Comparison of ENCODE assay signal across 8 cellular contexts in the genomic region with DNA sequence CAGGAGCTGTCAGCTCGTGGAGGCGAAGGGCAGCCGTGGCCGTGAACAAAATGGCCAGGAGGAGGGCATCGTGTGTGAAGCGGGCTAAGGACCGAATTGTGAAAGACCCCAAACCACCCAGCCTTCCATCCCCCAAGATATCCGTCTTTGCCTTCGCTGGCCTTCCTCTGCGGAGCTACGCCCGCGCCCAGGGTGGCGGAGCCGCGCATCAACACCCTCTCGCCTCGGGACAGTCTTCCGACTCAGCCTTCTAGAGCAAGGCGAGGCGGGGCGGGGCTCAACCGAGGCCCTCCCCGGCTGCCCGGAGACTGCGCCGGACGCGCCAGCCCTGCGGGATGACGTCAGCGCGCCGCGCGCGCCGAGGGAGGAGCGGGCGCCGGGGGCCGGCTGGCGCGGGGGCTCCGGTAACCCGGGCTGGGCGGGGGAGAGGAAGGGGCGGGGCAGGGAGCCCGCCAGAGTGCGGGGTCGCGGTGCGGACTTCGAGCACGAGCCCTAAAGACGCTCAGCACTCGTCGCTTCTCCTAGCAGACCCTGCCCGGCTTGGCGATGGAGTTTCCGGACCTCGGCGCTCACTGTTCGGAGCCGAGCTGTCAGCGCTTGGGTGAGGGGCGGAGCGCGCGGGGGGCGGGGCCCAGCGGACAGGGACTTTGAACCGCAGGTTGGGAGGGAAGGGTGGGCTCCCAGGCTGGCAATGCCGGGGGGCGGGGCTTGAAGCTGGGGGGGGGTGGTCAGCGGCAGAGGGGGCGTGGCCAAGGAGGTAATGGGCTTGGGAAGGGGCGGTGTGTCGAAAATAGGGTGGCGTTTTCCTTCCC. TPM values are rescaled to one million over a fixed set of nuclear protein-coding genes. Genes with fewer than 3 reads are reported as not detected.
DNase-seq lines count a peak whose midpoint lies in the region; ATAC-seq and TF ChIP-seq lines count a peak whose summit lies in the region.

A gene with protein sequence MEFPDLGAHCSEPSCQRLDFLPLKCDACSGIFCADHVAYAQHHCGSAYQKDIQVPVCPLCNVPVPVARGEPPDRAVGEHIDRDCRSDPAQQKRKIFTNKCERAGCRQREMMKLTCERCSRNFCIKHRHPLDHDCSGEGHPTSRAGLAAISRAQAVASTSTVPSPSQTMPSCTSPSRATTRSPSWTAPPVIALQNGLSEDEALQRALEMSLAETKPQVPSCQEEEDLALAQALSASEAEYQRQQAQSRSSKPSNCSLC (plus strand): TSS at position 341 of the 812 bp plus-strand sequence. CDS start 206 bp downstream, at position 547.

- ATAC-seq in GM21717 (IDR thresholded peaks at IDR 0.05; ENCODE audit: unreplicated experiment) (peak; percentile 98), PC-3 (peak; percentile 93)

- no peak for TF ChIP-seq CTCF in PC-3 (conservative IDR thresholded peaks at IDR 0.05; ENCODE audit: low read depth, low read length)

- H3K4me3 ChIP-seq in Jurkat, Clone E6-1 (ENCODE audit: low read length): peak within 1 kb of the TSS; percentile 60
- H3K4me3 ChIP-seq in PC-3 (ENCODE audit: low read length) (peak within 1 kb of the TSS; percentile 66), mucosa of rectum (ENCODE audit: low read length in 2 of 2) (peak within 1 kb of the TSS; percentile 71 to 93)

- no peaks in the 10 kb centered on the region for H3K9me2 ChIP-seq in PC-3 (replicated peaks; ENCODE audit: low read length)

- H3K36me3 ChIP-seq in PC-3 (ENCODE audit: low read depth, low read length): no peaks in the 10 kb centered on the region; the same call in 1 of the 2 replicates
- peaks cover 18 to 28% of the 10 kb centered on the region in 2 donors for H3K36me3 ChIP-seq in mucosa of rectum (ENCODE audit: control insufficient read depth in 2 of 2, insufficient read depth in 2 of 2, low read length in 2 of 2)

- H3K27me3 ChIP-seq in PC-3 (ENCODE audit: low read length): no peaks in the 10 kb centered on the region
- no peaks in the 10 kb centered on the region for H3K27me3 ChIP-seq in mucosa of rectum (ENCODE audit: control insufficient read depth in 2 of 2, insufficient read depth in 2 of 2, low read length in 2 of 2)

- peak within 1 kb of the TSS; percentile 69 for H3K27ac ChIP-seq in PC-3 (ENCODE audit: low read length)
- H3K27ac ChIP-seq in epithelial cell of prostate: peak within 1 kb of the TSS; percentile 79
- peak within 1 kb of the TSS; percentile 94 to 98 for H3K27ac ChIP-seq in mucosa of rectum (ENCODE audit: low read depth in 2 of 2, low read length in 2 of 2)

- no peaks in the 10 kb centered on the region for H4K20me1 ChIP-seq in PC-3 (ENCODE audit: low read length)

- H3K4me1 ChIP-seq in PC-3 (ENCODE audit: insufficient read depth, low read length) (peaks cover 20% of the 10 kb centered on the region), mucosa of rectum (ENCODE audit: control insufficient read depth in 2 of 2, insufficient read depth in 2 of 2, low read length in 2 of 2) (peaks cover 16 to 19% of the 10 kb centered on the region in 2 donors)

- H3K9ac ChIP-seq in PC-3 (ENCODE audit: low read length) (peak within 1 kb of the TSS; percentile 56), mucosa of rectum (ENCODE audit: low read depth in 1 of 2, low read length in 2 of 2) (peak within 1 kb of the TSS; percentile 92 to 98)

- peak within 1 kb of the TSS; percentile 66 for H2AFZ ChIP-seq in PC-3 (ENCODE audit: low read length)

- H3K9me3 ChIP-seq in PC-3 (ENCODE audit: low read length) (no peaks in the 10 kb centered on the region), mucosa of rectum (ENCODE audit: control insufficient read depth in 2 of 2, low read length in 2 of 2) (no peaks in the 10 kb centered on the region)

- CTCF ChIA-PET in PC-3 (lab: Charles Lee): interaction anchor here (0.6 to 0.8 kb wide), 2 partner anchors 23 to 88 kb away, joined by 3 to 6 read pairs; a partner anchor contains a TSS

- H3K4me2 ChIP-seq in PC-3 (ENCODE audit: low read length): peak within 1 kb of the TSS; percentile 96

- BruUV-seq in PC-3 (replicated peaks; lab: Mats Ljungman, UMichigan): no TSS peak

- intact Hi-C loops in PC-3 (cut with micrococcal nuclease): loop anchor here (1.0 kb wide), 3 partner anchors 11 to 46 kb away; a partner anchor contains a TSS

- H3F3A ChIP-seq in PC-3 (ENCODE audit: low read length, unreplicated experiment): no peaks in the 10 kb centered on the region

- DNase-seq in DMS53 (lab: John Stamatoyannopoulos, UW) (peak; percentile 95), PC-3 (peak; percentile 97), activated T-cell treated with anti-CD3 and anti-CD28 coated beads for 48 hours (ENCODE audit: low read depth) (peak; percentile 96), epithelial cell of prostate (ENCODE audit: low read depth, low spot score) (peak; percentile 59)
- DNase-seq in Jurkat, Clone E6-1 (ENCODE audit: low read depth, low spot score): peak; percentile 87
- DNase-seq in stimulated activated CD8-positive, alpha-beta memory T cell treated with anti-CD3 and anti-CD28 coated beads, Interleukin-4, amount 100 ng/mL, for 48 hours: peak; percentile 95

- H3K79me2 ChIP-seq in PC-3 (ENCODE audit: low read length): peaks cover 5% of the 10 kb centered on the region; the same call in 1 of the 2 replicates

- POLR2A ChIA-PET in PC-3 (lab: Charles Lee; ENCODE audit: unreplicated experiment): interaction anchor here (0.6 to 1.1 kb wide), 5 partner anchors 11 to 68 kb away, joined by 3 to 4 read pairs (median 3); a partner anchor contains a TSS

RNA-seq across cellular contexts. Expression of the gene that starts here (rescaled TPM):
- polyA plus RNA-seq in Jurkat, Clone E6-1 (2012; ENCODE audit: insufficient read depth, insufficient read length): 49.7 TPM
- total RNA-seq in PC-3 (2014; rRNA removed): 47.5 and 49.5 TPM in 2 replicates

Comparison
In these comparisons a context has a peak if more than half of its experiments do, and no peak if none do; other contexts are left out.
1. Peak in every context shown above with its lines: DNase-seq, ATAC-seq, H3K4me3 ChIP-seq and H3K27ac ChIP-seq.